ENCODE assay signal across 24 cellular contexts in the genomic region with DNA sequence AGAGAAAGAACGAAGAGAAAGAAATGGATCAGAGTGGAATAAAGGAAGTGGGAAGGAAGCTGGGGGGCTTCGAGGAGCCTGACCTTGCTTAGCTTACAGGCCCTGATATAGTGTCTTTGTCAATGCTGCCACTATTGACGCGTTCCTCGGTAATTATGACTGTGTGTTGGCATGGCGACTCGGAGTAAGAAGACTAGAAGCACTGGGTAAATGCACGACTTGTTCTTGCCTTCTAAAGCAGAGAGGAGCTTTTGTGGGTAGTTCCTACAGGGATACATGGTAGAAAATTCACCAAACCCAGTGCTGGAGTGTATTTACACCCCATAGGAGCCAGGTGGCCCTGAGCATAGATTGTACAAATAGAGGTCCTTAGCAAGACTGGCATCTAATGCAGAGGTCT.
"Had no signal": no experiment of that assay in that cellular context is flagged by ENCODE, and none has a peak within 500 bp of the region (broad histone marks: within the 10 kb centered on the region; RNA-seq: fewer than 3 reads in every experiment).

No MANE protein-coding gene starts in this region.

- H3K9me3 ChIP-seq: colonic mucosa, left ventricle myocardium inferior, lower lobe of right lung, neutrophil, psoas muscle, right lobe of liver, spleen, thoracic aorta, transverse colon had no signal

- DNase-seq: colonic mucosa; dermis blood vessel endothelial cell; effector CD4-positive, alpha-beta T cell; foreskin melanocyte; kidney; left cardiac atrium; left ventricle myocardium inferior; lower lobe of right lung; mesenchymal stem cell; naive B cell; nephron progenitor cell; psoas muscle; retina; right lobe of liver; spleen; stimulated activated CD4-positive, alpha-beta T cell treated with anti-CD3 and anti-CD28 coated beads, Interleukin-15, amount 100 ng/mL, for 24 hours; stimulated activated CD4-positive, alpha-beta T cell treated with anti-CD3 and anti-CD28 coated beads, Interleukin-1b, Interleukin-23, amount 100 ng/mL, for 48 hours; stimulated activated CD4-positive, alpha-beta T cell treated with anti-CD3 and anti-CD28 coated beads, Interleukin-4, amount 100 ng/mL, for 24 hours; stimulated activated naive CD8-positive, alpha-beta T cell treated with anti-CD3 and anti-CD28 coated beads, Interleukin-15, amount 100 ng/mL, for 72 hours; transverse colon had no signal

- H3K4me3 ChIP-seq: colonic mucosa, hepatocyte, left ventricle myocardium inferior, lower lobe of right lung, psoas muscle, right lobe of liver, spleen, thoracic aorta, transverse colon had no signal

- H3K4me2 ChIP-seq: hepatocyte had no signal

- H2AFZ ChIP-seq: hepatocyte had no signal

- H3K79me2 ChIP-seq: hepatocyte had no signal

- H3K36me3 ChIP-seq: colonic mucosa, left ventricle myocardium inferior, lower lobe of right lung, neutrophil, right lobe of liver, spleen, thoracic aorta, transverse colon had no signal

- H3K27ac ChIP-seq: colonic mucosa, hepatocyte, left ventricle myocardium inferior, lower lobe of right lung, neutrophil, psoas muscle, right lobe of liver, spleen, thoracic aorta, transverse colon had no signal

- ATAC-seq: left cardiac atrium; lower lobe of right lung; psoas muscle; right lobe of liver; stimulated activated memory B cell treated with anti-CD40 and anti-IgM and Interleukin-4, amounts not matched to agents 10 μg/mL and 1 μg/mL and 100 μg/mL, for 72 hours; stimulated activated naive CD8-positive, alpha-beta T cell treated with anti-CD3 and anti-CD28 coated beads, Interleukin-15, amount 100 ng/mL, for 72 hours had no signal
